8 cellular contexts compared by ENCODE assay signal in genomic region chr2:95323347-95324155, GRCh38. TPM values are rescaled to one million over a fixed set of nuclear protein-coding genes. Genes with fewer than 3 reads are reported as not detected.
DNase-seq lines count a peak whose midpoint lies in the region; ATAC-seq, FAIRE-seq and TF ChIP-seq lines count a peak whose summit lies in the region.

No MANE protein-coding gene starts in this region.

- intact Hi-C loops in Right ventricle myocardium superior (cut with DNase I), result no loop called here
- intact Hi-C loops in cardiac septum (cut with DNase I), result no loop called here

- DNase-seq in Right ventricle myocardium superior (no peak), cardiac septum (ENCODE audit: low spot score) (no peak), foreskin keratinocyte (no peak), urothelium cell line (ENCODE audit: low spot score) (peak; percentile 91), AG20443 (ENCODE audit: low spot score) (no peak)

- no peaks in the 10 kb centered on the region for H3K36me3 ChIP-seq in OCI-LY3 (replicated peaks; ENCODE audit: low read depth, low read length)

- ATAC-seq in Right ventricle myocardium superior (ENCODE audit: poor library complexity) (peak; percentile 55), foreskin keratinocyte (peak; percentile 87), GM19452 (IDR thresholded peaks at IDR 0.05; ENCODE audit: unreplicated experiment) (no peak), GM21717 (IDR thresholded peaks at IDR 0.05; ENCODE audit: unreplicated experiment) (no peak)

- peak; percentile 95 for FAIRE-seq in urothelium cell line (lab: Jason Lieb, UNC)

- peak overlapping the region; percentile 47; the same call in 1 of the 2 replicates for H2AFZ ChIP-seq in OCI-LY3 (ENCODE audit: low read depth, low read length)

- TF ChIP-seq CTCF in OCI-LY3 (IDR thresholded peaks at IDR 0.05; ENCODE audit: low read depth, low read length) (peak; percentile 52), foreskin keratinocyte (conservative IDR thresholded peaks at IDR 0.05) (peak; percentile 90)

- no peak overlapping the region for H3K4me2 ChIP-seq in OCI-LY3 (ENCODE audit: low read length)

- H3K9ac ChIP-seq in OCI-LY3 (ENCODE audit: low read length), result no peak overlapping the region

- no peaks in the 10 kb centered on the region for H3K27me3 ChIP-seq in OCI-LY3 (ENCODE audit: low read depth, low read length)
- peaks cover 7% of the 10 kb centered on the region for H3K27me3 ChIP-seq in foreskin keratinocyte

- no peaks in the 10 kb centered on the region for H3K9me3 ChIP-seq in OCI-LY3 (ENCODE audit: insufficient read depth, low read length)

- no peaks in the 10 kb centered on the region for H3K79me2 ChIP-seq in OCI-LY3 (ENCODE audit: low read length)

- no peaks in the 10 kb centered on the region for H4K20me1 ChIP-seq in OCI-LY3 (ENCODE audit: insufficient read depth, low read length)

- H3K4me1 ChIP-seq in OCI-LY3 (ENCODE audit: low read length) (no peaks in the 10 kb centered on the region), foreskin keratinocyte (no peaks in the 10 kb centered on the region)

- no peak overlapping the region for H3K4me3 ChIP-seq in OCI-LY3 (ENCODE audit: low read length)

- no peak overlapping the region for H3K27ac ChIP-seq in OCI-LY3 (ENCODE audit: low read length)
- no peak overlapping the region for H3K27ac ChIP-seq in foreskin keratinocyte

RNA-seq across cellular contexts. Expression of gene KCNIP3, which starts 26.4 kb away (rescaled TPM):
- total RNA-seq in Right ventricle myocardium superior (8.4 TPM), cardiac septum (6.5 TPM), foreskin keratinocyte (6.4 and 9.0 TPM in 2 replicates)
- 7.1 and 9.2 TPM in 2 replicates for polyA plus RNA-seq in foreskin keratinocyte

RNA-seq across cellular contexts. Expression of gene PROM2, which starts 49.3 kb away (rescaled TPM):
- total RNA-seq in Right ventricle myocardium superior (0.54 TPM), cardiac septum (0.83 TPM), foreskin keratinocyte (38.4 and 40.7 TPM in 2 replicates)
- polyA plus RNA-seq in foreskin keratinocyte, result 25.4 and 26.6 TPM in 2 replicates

Comparison
In these comparisons a context has a peak if more than half of its experiments do, and no peak if none do; other contexts are left out.
1. ATAC-seq: peak in Right ventricle myocardium superior (single experiment) and foreskin keratinocyte (single experiment); none in GM19452 (single experiment) and GM21717 (single experiment).
2. RNA of gene PROM2, which starts 49.3 kb away (total RNA-seq): 38.4 to 40.7 TPM in foreskin keratinocyte; 0.83 TPM in cardiac septum (single experiment) and 0.54 TPM in Right ventricle myocardium superior (single experiment); every median in the first group is over 10 times any median in the second.